In genomic region chr11:69642913-69643632, GRCh38 we compare ENCODE assay signal across 1 cellular context.
TF ChIP-seq lines count a peak whose summit lies in the region.

No MANE protein-coding gene starts in this region.

TF ChIP-seq in K562, 482 proteins besides CTCF, POLR2A, EP300 and RAD21 (continued from another document):
- TF ChIP-seq CTCFL (IDR thresholded peaks at IDR 0.05; ENCODE audit: borderline replicate concordance, insufficient read depth, low read depth, low read length, poor library complexity, severe bottlenecking) = no peak
- TF ChIP-seq ZNF140 (CRISPR knock-in tag; IDR thresholded peaks at IDR 0.05) = no peak
- TF ChIP-seq OTX1 (CRISPR knock-in tag; IDR thresholded peaks at IDR 0.05) = no peak
- TF ChIP-seq MYNN (IDR thresholded peaks at IDR 0.05) = no peak
- TF ChIP-seq MYNN (CRISPR knock-in tag; IDR thresholded peaks at IDR 0.05) = no peak
- TF ChIP-seq PREB (CRISPR knock-in tag; IDR thresholded peaks at IDR 0.05) = no peak
- no peak for TF ChIP-seq MITF (IDR thresholded peaks at IDR 0.05)
- no peak for TF ChIP-seq ZNF197 (CRISPR knock-in tag; IDR thresholded peaks at IDR 0.05; ENCODE audit: low read depth)
- TF ChIP-seq HNRNPK (IDR thresholded peaks at IDR 0.05; ENCODE audit: low read depth, low read length, poor library complexity, severe bottlenecking) = no peak
- no peak for TF ChIP-seq PRPF4 (IDR thresholded peaks at IDR 0.05; ENCODE audit: insufficient read depth, low read depth, low read length, poor library complexity, severe bottlenecking)
- peak; percentile 54; the same call in 1 of the 2 replicates for TF ChIP-seq CREM (IDR thresholded peaks at IDR 0.05; ENCODE audit: low read depth)
- no peak for TF ChIP-seq CREB5 (CRISPR knock-in tag; IDR thresholded peaks at IDR 0.05)
- TF ChIP-seq ARID3A (IDR thresholded peaks at IDR 0.05; ENCODE audit: borderline replicate concordance, low read depth, low read length) = no peak
- TF ChIP-seq NFATC3 (IDR thresholded peaks at IDR 0.05) = no peak
- no peak for TF ChIP-seq TBP (optimal IDR thresholded peaks at IDR 0.05; ENCODE audit: low read depth, low read length)
- TF ChIP-seq KLF10 (CRISPR knock-in tag; IDR thresholded peaks at IDR 0.05) = no peak
- no peak for TF ChIP-seq ZNF224 (CRISPR knock-in tag; IDR thresholded peaks at IDR 0.05)
- no peak for TF ChIP-seq MTA1 (IDR thresholded peaks at IDR 0.05; ENCODE audit: borderline replicate concordance)
- no peak for TF ChIP-seq CBX8 (IDR thresholded peaks at IDR 0.05; ENCODE audit: borderline replicate concordance, extremely low read depth, low read depth, low read length, poor library complexity, severe bottlenecking)
- no peak for TF ChIP-seq DPF2 (IDR thresholded peaks at IDR 0.05)
- peak in 1 of 2 experiments; percentile 45; a peak in 1 of 4 replicates for TF ChIP-seq MNT (conservative IDR thresholded peaks at IDR 0.05)
- TF ChIP-seq MYBL2 (IDR thresholded peaks at IDR 0.05; ENCODE audit: low read depth) = no peak
- TF ChIP-seq MYBL2 (CRISPR knock-in tag; IDR thresholded peaks at IDR 0.05; ENCODE audit: borderline replicate concordance) = no peak
- TF ChIP-seq ELF4 (CRISPR knock-in tag; IDR thresholded peaks at IDR 0.05) = no peak
- TF ChIP-seq ZNF695 (CRISPR knock-in tag; IDR thresholded peaks at IDR 0.05) = no peak
- TF ChIP-seq CHD7 (IDR thresholded peaks at IDR 0.05; ENCODE audit: low read depth, low read length) = no peak
- no peak for TF ChIP-seq RFX7 (CRISPR knock-in tag; IDR thresholded peaks at IDR 0.05)
- TF ChIP-seq POLR3A (IDR thresholded peaks at IDR 0.05; ENCODE audit: borderline replicate concordance, extremely low read depth, insufficient read depth, insufficient read length) = no peak
- peak; percentile 57 for TF ChIP-seq GATAD2B (IDR thresholded peaks at IDR 0.05; ENCODE audit: borderline replicate concordance)
- TF ChIP-seq IRF9 (tag; IDR thresholded peaks at IDR 0.05) = no peak
TF ChIP-seq in K562: peak in this region for 61.
